1 cellular context compared by ENCODE assay signal in the genomic region with DNA sequence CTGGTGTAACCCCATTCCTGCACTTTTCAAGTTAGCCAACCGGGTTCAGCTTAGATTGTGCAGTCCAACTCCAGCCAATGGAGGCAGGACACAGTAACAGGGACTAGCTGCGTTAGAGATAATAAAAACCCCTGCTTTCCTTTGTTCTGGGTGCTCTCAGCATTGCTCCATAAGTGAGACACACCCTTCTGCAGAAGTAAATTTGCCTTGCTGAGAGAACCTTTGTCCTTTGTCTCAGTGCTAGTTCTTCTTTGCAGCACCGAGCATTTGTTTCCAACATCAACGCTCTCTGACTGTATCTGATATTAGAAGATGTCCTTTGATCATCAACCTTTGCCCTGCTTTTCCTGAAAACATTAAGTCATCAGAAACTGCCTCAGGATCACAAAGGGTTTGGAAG.
TF ChIP-seq lines count a peak whose summit lies in the region.

No MANE protein-coding gene starts in this region.

TF ChIP-seq in HEK293, 187 proteins besides CTCF, POLR2A, EP300 and RAD21 (continued from another document):
- TF ChIP-seq, protein P1, sequence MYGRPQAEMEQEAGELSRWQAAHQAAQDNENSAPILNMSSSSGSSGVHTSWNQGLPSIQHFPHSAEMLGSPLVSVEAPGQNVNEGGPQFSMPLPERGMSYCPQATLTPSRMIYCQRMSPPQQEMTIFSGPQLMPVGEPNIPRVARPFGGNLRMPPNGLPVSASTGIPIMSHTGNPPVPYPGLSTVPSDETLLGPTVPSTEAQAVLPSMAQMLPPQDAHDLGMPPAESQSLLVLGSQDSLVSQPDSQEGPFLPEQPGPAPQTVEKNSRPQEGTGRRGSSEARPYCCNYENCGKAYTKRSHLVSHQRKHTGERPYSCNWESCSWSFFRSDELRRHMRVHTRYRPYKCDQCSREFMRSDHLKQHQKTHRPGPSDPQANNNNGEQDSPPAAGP (tag by site-specific recombination; IDR thresholded peaks at IDR 0.05): no peak
